Comparison of ENCODE assay signal across 8 cellular contexts in the genomic region with DNA sequence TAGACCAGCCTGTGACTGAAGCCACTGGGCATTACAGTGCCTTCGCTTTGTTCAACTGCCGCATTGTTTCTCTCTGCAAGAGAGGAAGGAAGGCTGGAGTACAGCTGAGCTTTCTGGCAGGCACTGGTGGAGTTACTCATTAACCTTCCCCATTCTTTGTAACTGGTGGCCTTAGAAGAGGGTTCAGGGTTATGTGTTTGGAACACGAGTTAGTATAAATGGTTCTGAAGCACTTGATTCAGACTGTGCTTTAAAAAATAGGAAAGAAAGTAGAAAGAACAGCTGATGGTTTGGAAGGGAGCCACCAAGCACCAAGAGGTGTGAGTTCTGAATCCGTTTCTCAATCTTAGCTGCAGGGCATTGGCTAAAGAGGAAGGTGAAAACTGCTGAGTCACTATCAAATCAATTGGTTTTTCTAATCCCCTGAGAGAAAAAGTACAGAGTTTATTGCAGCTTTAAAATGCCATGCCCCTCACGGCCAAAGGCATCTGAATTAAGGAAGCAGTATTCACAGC. TPM values are rescaled to one million over a fixed set of nuclear protein-coding genes. Genes with fewer than 3 reads are reported as not detected.
DNase-seq lines count a peak whose midpoint lies in the region; ATAC-seq lines count a peak whose summit lies in the region.

No MANE protein-coding gene starts in this region.

- H3K27me3 ChIP-seq in adipocyte (replicated peaks; ENCODE audit: control insufficient read depth, insufficient read depth, low read length) = no peaks in the 10 kb centered on the region

- intact Hi-C loops in left cardiac atrium (cut with DNase I) = no loop called here

- peak; percentile 92 for ATAC-seq in GM21786 (IDR thresholded peaks at IDR 0.05; ENCODE audit: unreplicated experiment)
- peak; percentile 81 to 90 for ATAC-seq in left cardiac atrium

- peaks cover 21% of the 10 kb centered on the region for H3K4me1 ChIP-seq in adipocyte (ENCODE audit: control insufficient read depth, insufficient read depth, low read length)

- H3K9ac ChIP-seq in adipocyte (ENCODE audit: low read length) = peak overlapping the region; percentile 68

- DNase-seq in Daoy (ENCODE audit: low read depth) (peak; percentile 29), HuH-7.5 (ENCODE audit: low spot score) (peak; percentile 25), adipocyte (ENCODE audit: low read depth) (peak; percentile 90), left cardiac atrium (peak; percentile 27), putamen (ENCODE audit: low spot score) (peak; percentile 68), islet precursor cell (no peak)
- DNase-seq in activated CD4-positive, alpha-beta T cell treated with anti-CD3 and anti-CD28 coated beads, Interleukin-2, amount 50 U/mL, for 4 hours = no peak

- H3K4me3 ChIP-seq in adipocyte (ENCODE audit: low read length) = peak overlapping the region; percentile 71

- no peaks in the 10 kb centered on the region for H3K9me3 ChIP-seq in adipocyte (ENCODE audit: control insufficient read depth, low read length)

- H3K36me3 ChIP-seq in adipocyte (ENCODE audit: control insufficient read depth, insufficient read depth, low read length, severe bottlenecking) = no peaks in the 10 kb centered on the region

RNA-seq across cellular contexts. Expression of a gene that starts 3.7 kb away (rescaled TPM):
- total RNA-seq in Daoy (2014; rRNA removed; shearing (Covaris generic)) = not detected in 2 replicates
- total RNA-seq in left cardiac atrium = 1 to 10 TPM in 1 of 2 donors, not detected in 1; 1.5 TPM

Comparison
In these comparisons a context has a peak if more than half of its experiments do, and no peak if none do; other contexts are left out.
1. DNase-seq: peak in Daoy (single experiment), HuH-7.5 (single experiment), adipocyte (single experiment), left cardiac atrium (single experiment) and putamen (single experiment); none in activated CD4-positive, alpha-beta T cell treated with anti-CD3 and anti-CD28 coated beads, Interleukin-2, amount 50 U/mL, for 4 hours (0 of 2) and islet precursor cell (single experiment).